Comparison of ENCODE assay signal across 8 cellular contexts in the genomic region with DNA sequence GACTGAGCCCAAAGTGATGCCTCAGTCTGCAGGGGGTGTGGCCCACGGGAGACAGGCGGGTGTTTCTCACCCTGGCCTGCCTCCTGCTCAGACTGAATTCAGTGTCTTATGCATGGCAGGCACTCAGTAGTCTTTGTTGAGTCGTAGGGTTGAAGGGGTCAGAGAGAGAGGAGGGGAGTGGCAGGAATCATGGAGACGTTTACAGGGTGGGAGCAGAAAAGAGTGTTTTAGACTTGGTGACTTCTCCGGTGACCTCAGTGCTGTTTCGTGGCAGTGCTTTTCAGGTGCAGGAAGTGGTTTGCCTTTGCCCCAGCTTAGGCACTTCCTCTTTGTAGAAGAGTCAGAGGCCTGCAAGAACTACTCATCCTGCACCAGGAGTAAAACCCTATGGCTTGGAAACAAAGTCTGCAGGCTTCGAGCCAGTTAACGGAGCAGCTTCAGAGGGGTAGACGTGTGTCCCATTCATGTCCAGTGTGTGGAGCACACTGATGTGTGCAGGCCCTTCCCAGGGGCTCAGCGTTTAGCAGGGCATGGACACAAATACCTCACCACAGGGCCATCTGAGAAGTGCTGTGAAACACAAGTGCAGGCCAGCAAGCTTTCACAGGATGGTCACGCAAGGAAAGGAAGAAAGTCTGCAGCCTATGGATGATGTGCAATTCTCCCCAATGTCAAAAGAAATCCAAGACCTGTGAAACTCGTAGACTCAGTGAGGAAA.
DNase-seq lines count a peak whose midpoint lies in the region; ATAC-seq lines count a peak whose summit lies in the region.

No MANE protein-coding gene starts in this region.

- DNase-seq in activated gamma-delta T cell treated with Interleukin-2 at 50 U/mL for 16 hours, result peak; percentile 69
- no peak for DNase-seq in activated gamma-delta T cell (lab: John Stamatoyannopoulos, UW)
- DNase-seq in T-helper 22 cell (ENCODE audit: low read depth), result peak; percentile 79
- peak; percentile 38 to 63 (median 43) for DNase-seq in stimulated activated CD4-positive, alpha-beta T cell treated with anti-CD3 and anti-CD28 coated beads, TNF-alpha, amount 100 ng/mL, for 24 hours (ENCODE audit: low read depth in 3 of 3)
- DNase-seq in NCI-H2029 treated with DMSO at 0.1 percent for 48 hours (lab: John Stamatoyannopoulos, UW), result no peak
- no peak for DNase-seq in NCI-H2171 (lab: John Stamatoyannopoulos, UW)

- peaks cover 5% of the 10 kb centered on the region for H3K27me3 Mint-ChIP-seq in dendritic cell treated with granulocyte-macrophage colony-stimulating factor and Interleukin-4, amounts not matched to agents 40 ng/mL and 50 ng/mL, for 4 days

- no peaks in the 10 kb centered on the region for H3K36me3 Mint-ChIP-seq in dendritic cell treated with granulocyte-macrophage colony-stimulating factor and Interleukin-4, amounts not matched to agents 40 ng/mL and 50 ng/mL, for 4 days (ENCODE audit: low read depth)

- intact Hi-C loops in dendritic cell treated with granulocyte-macrophage colony-stimulating factor and Interleukin-4, amounts not matched to agents 40 ng/mL and 50 ng/mL, for 4 days (cut with micrococcal nuclease), result no loop called here

- peak; percentile 90 for ATAC-seq in HG03196 (IDR thresholded peaks at IDR 0.05; ENCODE audit: unreplicated experiment)

- H3K27ac Mint-ChIP-seq in dendritic cell treated with granulocyte-macrophage colony-stimulating factor and Interleukin-4, amounts not matched to agents 40 ng/mL and 50 ng/mL, for 4 days, result peak overlapping the region; percentile 82

- H3K9me3 Mint-ChIP-seq in dendritic cell treated with granulocyte-macrophage colony-stimulating factor and Interleukin-4, amounts not matched to agents 40 ng/mL and 50 ng/mL, for 4 days, result no peaks in the 10 kb centered on the region

- peaks cover 89% of the 10 kb centered on the region for H3K4me1 Mint-ChIP-seq in dendritic cell treated with granulocyte-macrophage colony-stimulating factor and Interleukin-4, amounts not matched to agents 40 ng/mL and 50 ng/mL, for 4 days (ENCODE audit: low read depth)

- no peak overlapping the region for H3K4me3 Mint-ChIP-seq in dendritic cell treated with granulocyte-macrophage colony-stimulating factor and Interleukin-4, amounts not matched to agents 40 ng/mL and 50 ng/mL, for 4 days

Comparison
In these comparisons a context has a peak if more than half of its experiments do, and no peak if none do; other contexts are left out.
1. DNase-seq: peak in activated gamma-delta T cell treated with Interleukin-2 at 50 U/mL for 16 hours (single experiment), T-helper 22 cell (single experiment) and stimulated activated CD4-positive, alpha-beta T cell treated with anti-CD3 and anti-CD28 coated beads, TNF-alpha, amount 100 ng/mL, for 24 hours (3 of 3); none in activated gamma-delta T cell (single experiment), NCI-H2029 treated with DMSO at 0.1 percent for 48 hours (single experiment) and NCI-H2171 (single experiment).